In genomic region chr7:130921391-130922180, GRCh38 we compare ENCODE assay signal across 1 cellular context.
TF ChIP-seq lines count a peak whose summit lies in the region.

No MANE protein-coding gene starts in this region.

TF ChIP-seq in GM23338, 12 proteins besides CTCF, POLR2A, EP300 and RAD21 (continued from another document):
- TF ChIP-seq ZNF462 (CRISPR knock-in tag; IDR thresholded peaks at IDR 0.05) (no peak), ZNF331 (CRISPR knock-in tag; IDR thresholded peaks at IDR 0.05; ENCODE audit: low read depth) (no peak), CREB1 (CRISPR knock-in tag; IDR thresholded peaks at IDR 0.05; ENCODE audit: low read depth) (no peak), EZH2phosphoT487 (IDR thresholded peaks at IDR 0.05; ENCODE audit: unreplicated experiment) (no peak), ETS1 (IDR thresholded peaks at IDR 0.05) (no peak), JUNB (IDR thresholded peaks at IDR 0.05; ENCODE audit: unreplicated experiment) (no peak)
TF ChIP-seq in GM23338: peak in this region for 0.
